Comparison of ENCODE assay signal across 26 cellular contexts in the genomic region with DNA sequence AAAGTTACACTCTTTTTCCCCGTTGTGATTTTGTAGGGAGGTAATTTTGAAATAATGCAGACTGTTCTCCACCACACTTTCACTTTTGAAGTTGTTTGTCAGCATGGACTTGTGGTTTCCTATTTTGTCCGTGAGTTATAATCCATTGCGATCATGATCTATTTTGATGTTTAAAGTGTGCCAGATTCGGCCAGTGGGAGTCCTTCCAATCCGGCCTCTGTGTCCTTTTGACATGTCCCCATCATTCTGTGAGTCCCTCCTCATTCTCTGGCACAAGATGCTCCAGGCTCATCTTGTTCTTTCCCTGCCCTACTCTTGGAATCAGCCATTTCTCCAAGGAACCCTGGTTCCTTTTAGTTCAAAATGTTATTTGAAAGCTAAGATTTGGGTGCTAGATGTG.
DNase-seq lines count a peak whose midpoint lies in the region; ATAC-seq and TF ChIP-seq lines count a peak whose summit lies in the region.
"Had no signal": no experiment of that assay in that cellular context is flagged by ENCODE, and none has a peak within 500 bp of the region (broad histone marks: within the 10 kb centered on the region; RNA-seq: fewer than 3 reads in every experiment).

No MANE protein-coding gene starts in this region.

- TF ChIP-seq CTCF in IMR-90 (conservative IDR thresholded peaks at IDR 0.05; ENCODE audit: low read depth, low read length): no peak

- H3K4me3 Mint-ChIP-seq in dendritic cell treated with granulocyte-macrophage colony-stimulating factor and Interleukin-4, amounts not matched to agents 40 ng/mL and 50 ng/mL, for 4 days: peak overlapping the region; percentile 52
- H3K4me3 Mint-ChIP-seq in activated T-cell treated with anti-CD3 and anti-CD28 coated beads, Interleukin-2, amount 50 U/mL, for 72 hours: no peak overlapping the region
- H3K4me3 Mint-ChIP-seq: activated CD4-positive, alpha-beta memory T cell treated with anti-CD3 and anti-CD28 coated beads, Interleukin-2, amount 10 ng/mL, durations not matched to agents 7 days and 5 days; activated naive CD4-positive, alpha-beta T cell treated with anti-CD3 and anti-CD28 coated beads for 36 hours; brain; CD4-positive, alpha-beta T cell; mesothelial cell of epicardium; T-helper 2 cell treated with Interferon-gamma antibody and Interleukin-4, amounts not matched to agents 5 μg/mL and 100 μg/mL, for 36 hours had no signal

- no peak overlapping the region for H4K5ac ChIP-seq in IMR-90 (ENCODE audit: low read depth, low read length)

- 83% methylated on average over 2 of the region's 5 CpGs; no CpG with 5 or more reads in 1 of the 2 experiments for WGBS in IMR-90 (ENCODE audit: extremely low coverage in 2 of 2, insufficient read length in 1 of 2), 2 experiments
- WGBS in trophoblast cell (ENCODE audit: extremely low coverage, insufficient coverage, insufficient read length): no CpG with 5 or more reads among the region's 5 CpGs

- no TSS peak for BruUV-seq in IMR-90 (replicated peaks; lab: Mats Ljungman, UMichigan)

- no peaks in the 10 kb centered on the region for H3K36me3 Mint-ChIP-seq in dendritic cell treated with granulocyte-macrophage colony-stimulating factor and Interleukin-4, amounts not matched to agents 40 ng/mL and 50 ng/mL, for 4 days (ENCODE audit: low read depth)
- H3K36me3 Mint-ChIP-seq in activated T-cell treated with anti-CD3 and anti-CD28 coated beads, Interleukin-2, amount 50 U/mL, for 72 hours (ENCODE audit: insufficient read depth in 2 of 2): no peaks in the 10 kb centered on the region
- H3K36me3 Mint-ChIP-seq: brain, mesothelial cell of epicardium had no signal

- H2BK15ac ChIP-seq in IMR-90 (ENCODE audit: low read depth, low read length): no peak overlapping the region

- H3K4me3 ChIP-seq in BLaER1 (no peak overlapping the region), IMR-90 (ENCODE audit: insufficient read depth, low read depth, low read length) (no peak overlapping the region), trophoblast cell (ENCODE audit: low read depth, low read length) (no peak overlapping the region), Karpas-422 (ENCODE audit: low read length) (no peak overlapping the region)
- H3K4me3 ChIP-seq: left lung, transverse colon had no signal

- no peaks in the 10 kb centered on the region for H3K9me2 ChIP-seq in Karpas-422 (replicated peaks; ENCODE audit: insufficient read depth, low read length)

- POLR2A ChIA-PET in IMR-90 (lab: Charles Lee; ENCODE audit: unreplicated experiment): no interaction called here

- dilution Hi-C loops in IMR-90 (cut with HindIII; ENCODE audit: low sequenced_read_pairs, unreplicated experiment): no loop called here

- peaks cover 10% of the 10 kb centered on the region for H3K9me3 ChIP-seq in BLaER1
- no peaks in the 10 kb centered on the region; the same call in 1 of the 2 replicates for H3K9me3 ChIP-seq in IMR-90 (ENCODE audit: control insufficient read depth, insufficient read depth, low read length)
- H3K9me3 ChIP-seq in trophoblast cell (ENCODE audit: insufficient read depth, low read depth, low read length): no peaks in the 10 kb centered on the region
- no peaks in the 10 kb centered on the region for H3K9me3 ChIP-seq in Karpas-422 (ENCODE audit: low read length)
- H3K9me3 ChIP-seq: left lung, transverse colon had no signal

- no peak overlapping the region for H3K23ac ChIP-seq in IMR-90 (ENCODE audit: low read depth, low read length)
- H3K23ac ChIP-seq in trophoblast cell (ENCODE audit: low read length): no peak overlapping the region

- no peak overlapping the region for H4K91ac ChIP-seq in IMR-90 (ENCODE audit: insufficient read depth, low read depth, low read length)
- no peak overlapping the region for H4K91ac ChIP-seq in trophoblast cell (ENCODE audit: low read depth, low read length)

- H2AK5ac ChIP-seq in IMR-90 (ENCODE audit: low read depth, low read length) (no peak overlapping the region), trophoblast cell (ENCODE audit: low read length) (no peak overlapping the region)

- peaks cover 5% of the 10 kb centered on the region; the same call in 1 of the 2 replicates for H3K9me1 ChIP-seq in IMR-90 (ENCODE audit: insufficient read depth, low read length)

- H3K14ac ChIP-seq in IMR-90 (replicated peaks; ENCODE audit: low read depth, low read length) (no peak overlapping the region; the same call in 1 of the 2 replicates), trophoblast cell (ENCODE audit: low read length) (no peak overlapping the region)

- ATAC-seq in IMR-90 (ENCODE audit: low read depth) (no peak), HG03432 (IDR thresholded peaks at IDR 0.05; ENCODE audit: unreplicated experiment) (no peak)
- ATAC-seq in activated T-cell treated with anti-CD3 and anti-CD28 coated beads, Interleukin-2, amount 50 U/mL, for 72 hours (replicated peaks in 1 of 2): no peak
- ATAC-seq: left lung, sciatic nerve had no signal

- H3K79me1 ChIP-seq in IMR-90 (ENCODE audit: low read depth in 1 of 2, low read length in 2 of 2) (no peaks in the 10 kb centered on the region), trophoblast cell (ENCODE audit: low read length) (no peaks in the 10 kb centered on the region)

- DNase-seq in IMR-90: no peak
- DNase-seq in trophoblast cell: no peak
- DNase-seq in activated T-cell treated with anti-CD3 and anti-CD28 coated beads, Interleukin-2, amount 50 U/mL, for 72 hours: no peak
- no peak for DNase-seq in Karpas-422
- DNase-seq in NCI-H187 (lab: John Stamatoyannopoulos, UW): no peak
- DNase-seq: activated CD4-positive, alpha-beta memory T cell treated with anti-CD3 and anti-CD28 coated beads, Interleukin-2, amount 10 ng/mL, durations not matched to agents 7 days and 5 days; activated CD4-positive, alpha-beta T cell treated with anti-CD3 and anti-CD28 coated beads for 1 hour; activated CD8-positive, alpha-beta memory T cell treated with anti-CD3 and anti-CD28 coated beads, Interleukin-2, amount 50 U/mL, for 4 hours; activated naive CD4-positive, alpha-beta T cell treated with anti-CD3 and anti-CD28 coated beads for 36 hours; CD4-positive, alpha-beta T cell; left lung; naive B cell; NCI-H1105; NCI-H1930; NCI-H2171 treated with DMSO at 0.1 percent for 48 hours; NCI-H510A; SHP77; stimulated activated CD4-positive, alpha-beta T cell treated with anti-CD3 and anti-CD28 coated beads, Interleukin-4, amount 100 ng/mL, for 24 hours; transverse colon had no signal

- H3K56ac ChIP-seq in IMR-90 (ENCODE audit: extremely low read depth, insufficient read depth, low read length): no peak overlapping the region

- no peak overlapping the region for H2BK5ac ChIP-seq in IMR-90 (ENCODE audit: low read depth, low read length, poor library complexity, severe bottlenecking)
- no peak overlapping the region for H2BK5ac ChIP-seq in trophoblast cell (ENCODE audit: low read depth, low read length, poor library complexity)

- H3K27me3 ChIP-seq in BLaER1: no peaks in the 10 kb centered on the region
- peaks cover 2% of the 10 kb centered on the region; the same call in 1 of the 2 replicates for H3K27me3 ChIP-seq in IMR-90 (ENCODE audit: control insufficient read depth, insufficient read depth, low read length)
- no peaks in the 10 kb centered on the region for H3K27me3 ChIP-seq in trophoblast cell (ENCODE audit: insufficient read depth, low read length)
- H3K27me3 ChIP-seq in Karpas-422 (ENCODE audit: low read length): no peaks in the 10 kb centered on the region
- H3K27me3 ChIP-seq: left lung, transverse colon had no signal

- H3K4ac ChIP-seq in IMR-90 (ENCODE audit: low read depth, low read length) (no peak overlapping the region), trophoblast cell (ENCODE audit: low read depth, low read length) (no peak overlapping the region)

- H2AK9ac ChIP-seq in IMR-90 (replicated peaks; ENCODE audit: low read depth, low read length, poor library complexity): no peak overlapping the region

- H4K20me1 ChIP-seq in BLaER1: no peaks in the 10 kb centered on the region
- no peaks in the 10 kb centered on the region for H4K20me1 ChIP-seq in IMR-90 (ENCODE audit: insufficient read depth, low read length)
- H4K20me1 ChIP-seq in Karpas-422 (ENCODE audit: insufficient read depth, low read depth, low read length): no peaks in the 10 kb centered on the region

- H3K36me3 ChIP-seq in BLaER1: no peaks in the 10 kb centered on the region
- H3K36me3 ChIP-seq in IMR-90 (ENCODE audit: control insufficient read depth, insufficient read depth, low read length): no peaks in the 10 kb centered on the region
- no peaks in the 10 kb centered on the region for H3K36me3 ChIP-seq in trophoblast cell (ENCODE audit: control insufficient read depth in 1 of 2, insufficient read depth in 2 of 2, low read length in 2 of 2)
- H3K36me3 ChIP-seq in Karpas-422 (ENCODE audit: insufficient read depth, low read length): no peaks in the 10 kb centered on the region
- H3K36me3 ChIP-seq: left lung, transverse colon had no signal

- H3K27ac ChIP-seq in BLaER1 (no peak overlapping the region), IMR-90 (ENCODE audit: insufficient read depth, low read length) (no peak overlapping the region), trophoblast cell (ENCODE audit: low read depth, low read length) (no peak overlapping the region), Karpas-422 (ENCODE audit: low read length) (no peak overlapping the region)
- H3K27ac ChIP-seq: left lung, transverse colon had no signal

- CTCF ChIA-PET in IMR-90 (lab: Yijun Ruan, JAX): no interaction called here

- H3K9me3 Mint-ChIP-seq in dendritic cell treated with granulocyte-macrophage colony-stimulating factor and Interleukin-4, amounts not matched to agents 40 ng/mL and 50 ng/mL, for 4 days: no peaks in the 10 kb centered on the region
- peaks cover 2 to 5% of the 10 kb centered on the region in 2 donors for H3K9me3 Mint-ChIP-seq in activated T-cell treated with anti-CD3 and anti-CD28 coated beads, Interleukin-2, amount 50 U/mL, for 72 hours
- H3K9me3 Mint-ChIP-seq: activated CD4-positive, alpha-beta memory T cell treated with anti-CD3 and anti-CD28 coated beads, Interleukin-2, amount 10 ng/mL, durations not matched to agents 7 days and 5 days; mesothelial cell of epicardium; T-helper 2 cell treated with Interferon-gamma antibody and Interleukin-4, amounts not matched to agents 5 μg/mL and 100 μg/mL, for 36 hours had no signal

- peaks cover 8% of the 10 kb centered on the region for H3K4me1 ChIP-seq in BLaER1
- no peaks in the 10 kb centered on the region for H3K4me1 ChIP-seq in IMR-90 (ENCODE audit: control insufficient read depth, insufficient read depth, low read length)
- H3K4me1 ChIP-seq in trophoblast cell (ENCODE audit: control insufficient read depth in 1 of 2, insufficient read depth in 2 of 2, low read length in 2 of 2): no peaks in the 10 kb centered on the region
- H3K4me1 ChIP-seq in Karpas-422 (ENCODE audit: low read length): no peaks in the 10 kb centered on the region

- H3K9ac ChIP-seq in BLaER1: no peak overlapping the region
- no peak overlapping the region for H3K9ac ChIP-seq in IMR-90 (ENCODE audit: low read depth, low read length)
- peak overlapping the region; percentile 30 for H3K9ac ChIP-seq in trophoblast cell (ENCODE audit: low read length)
- no peak overlapping the region for H3K9ac ChIP-seq in Karpas-422 (ENCODE audit: low read length)

- no peaks in the 10 kb centered on the region for H3K27me3 Mint-ChIP-seq in dendritic cell treated with granulocyte-macrophage colony-stimulating factor and Interleukin-4, amounts not matched to agents 40 ng/mL and 50 ng/mL, for 4 days
- no peaks in the 10 kb centered on the region for H3K27me3 Mint-ChIP-seq in activated T-cell treated with anti-CD3 and anti-CD28 coated beads, Interleukin-2, amount 50 U/mL, for 72 hours (ENCODE audit: low read depth)
- H3K27me3 Mint-ChIP-seq: activated CD4-positive, alpha-beta memory T cell treated with anti-CD3 and anti-CD28 coated beads, Interleukin-2, amount 10 ng/mL, durations not matched to agents 7 days and 5 days; CD4-positive, alpha-beta T cell had no signal

- no peak overlapping the region for H2AFZ ChIP-seq in IMR-90 (replicated peaks; ENCODE audit: low read length, poor library complexity)
- no peak overlapping the region for H2AFZ ChIP-seq in trophoblast cell (ENCODE audit: insufficient read depth, low read length, poor library complexity)
- no peak overlapping the region for H2AFZ ChIP-seq in Karpas-422 (ENCODE audit: low read length)

- intact Hi-C loops in IMR-90 (cut with micrococcal nuclease): loop anchor here (10.0 kb wide), 1 partner anchor 864 kb away; no protein-coding TSS in a partner anchor
- intact Hi-C loops in dendritic cell treated with granulocyte-macrophage colony-stimulating factor and Interleukin-4, amounts not matched to agents 40 ng/mL and 50 ng/mL, for 4 days (cut with micrococcal nuclease): no loop called here

- peak overlapping the region; percentile 31 for H3K27ac Mint-ChIP-seq in dendritic cell treated with granulocyte-macrophage colony-stimulating factor and Interleukin-4, amounts not matched to agents 40 ng/mL and 50 ng/mL, for 4 days
- H3K27ac Mint-ChIP-seq in activated T-cell treated with anti-CD3 and anti-CD28 coated beads, Interleukin-2, amount 50 U/mL, for 72 hours: no peak overlapping the region
- H3K27ac Mint-ChIP-seq: activated CD4-positive, alpha-beta memory T cell treated with anti-CD3 and anti-CD28 coated beads, Interleukin-2, amount 10 ng/mL, durations not matched to agents 7 days and 5 days; activated naive CD4-positive, alpha-beta T cell treated with anti-CD3 and anti-CD28 coated beads for 36 hours; brain; CD4-positive, alpha-beta T cell; mesothelial cell of epicardium; T-helper 2 cell treated with Interferon-gamma antibody and Interleukin-4, amounts not matched to agents 5 μg/mL and 100 μg/mL, for 36 hours had no signal

- no peaks in the 10 kb centered on the region for H3K79me2 ChIP-seq in trophoblast cell (ENCODE audit: control insufficient read depth, insufficient read depth, low read length, poor library complexity)
- no peaks in the 10 kb centered on the region for H3K79me2 ChIP-seq in Karpas-422 (ENCODE audit: low read length)

- TF ChIP-seq RAD21 in IMR-90 (IDR thresholded peaks at IDR 0.05; ENCODE audit: low read length): no peak

- no peak overlapping the region for H3K18ac ChIP-seq in IMR-90 (ENCODE audit: low read depth, low read length)
- no peak overlapping the region for H3K18ac ChIP-seq in trophoblast cell (ENCODE audit: low read length)

- H2BK120ac ChIP-seq in IMR-90 (ENCODE audit: low read depth, low read length) (no peak overlapping the region), trophoblast cell (ENCODE audit: insufficient read depth, low read length, poor library complexity) (no peak overlapping the region)

- in situ Hi-C loops in IMR-90 (cut with MboI; ENCODE audit: low sequenced_read_pairs): no loop called here

- TF ChIP-seq POLR2A in IMR-90 (IDR thresholded peaks at IDR 0.05; ENCODE audit: low read depth, low read length): no peak

- H3K4me2 ChIP-seq in BLaER1: peak overlapping the region; percentile 54
- H3K4me2 ChIP-seq in IMR-90 (ENCODE audit: low read depth, low read length): peak overlapping the region; percentile 9; the same call in 1 of the 2 replicates
- no peak overlapping the region for H3K4me2 ChIP-seq in trophoblast cell (ENCODE audit: low read length)
- no peak overlapping the region for H3K4me2 ChIP-seq in Karpas-422 (ENCODE audit: low read depth, low read length, poor library complexity, severe bottlenecking)

- H3K4me1 Mint-ChIP-seq in dendritic cell treated with granulocyte-macrophage colony-stimulating factor and Interleukin-4, amounts not matched to agents 40 ng/mL and 50 ng/mL, for 4 days (ENCODE audit: low read depth): peaks cover 42% of the 10 kb centered on the region
- no peaks in the 10 kb centered on the region for H3K4me1 Mint-ChIP-seq in activated T-cell treated with anti-CD3 and anti-CD28 coated beads, Interleukin-2, amount 50 U/mL, for 72 hours (ENCODE audit: low read depth)
- H3K4me1 Mint-ChIP-seq: activated CD4-positive, alpha-beta memory T cell treated with anti-CD3 and anti-CD28 coated beads, Interleukin-2, amount 10 ng/mL, durations not matched to agents 7 days and 5 days; mesothelial cell of epicardium had no signal

- H4K8ac ChIP-seq in IMR-90 (ENCODE audit: low read depth in 2 of 2, low read length in 2 of 2): no peak overlapping the region
- H4K8ac ChIP-seq in trophoblast cell (ENCODE audit: low read depth, low read length): no peak overlapping the region

- no peak overlapping the region for H2BK20ac ChIP-seq in IMR-90 (ENCODE audit: low read depth, low read length)

- H4K12ac ChIP-seq in trophoblast cell (ENCODE audit: low read depth, low read length): no peak overlapping the region

- H2BK12ac ChIP-seq in trophoblast cell (ENCODE audit: low read length): no peak overlapping the region

Comparison
In these comparisons a context has a peak if more than half of its experiments do, and no peak if none do; other contexts are left out.
1. H3K4me2 ChIP-seq: peak in BLaER1 (single experiment) and IMR-90 (single experiment); none in trophoblast cell (single experiment) and Karpas-422 (single experiment).